12 cellular contexts compared by ENCODE assay signal in the genomic region with DNA sequence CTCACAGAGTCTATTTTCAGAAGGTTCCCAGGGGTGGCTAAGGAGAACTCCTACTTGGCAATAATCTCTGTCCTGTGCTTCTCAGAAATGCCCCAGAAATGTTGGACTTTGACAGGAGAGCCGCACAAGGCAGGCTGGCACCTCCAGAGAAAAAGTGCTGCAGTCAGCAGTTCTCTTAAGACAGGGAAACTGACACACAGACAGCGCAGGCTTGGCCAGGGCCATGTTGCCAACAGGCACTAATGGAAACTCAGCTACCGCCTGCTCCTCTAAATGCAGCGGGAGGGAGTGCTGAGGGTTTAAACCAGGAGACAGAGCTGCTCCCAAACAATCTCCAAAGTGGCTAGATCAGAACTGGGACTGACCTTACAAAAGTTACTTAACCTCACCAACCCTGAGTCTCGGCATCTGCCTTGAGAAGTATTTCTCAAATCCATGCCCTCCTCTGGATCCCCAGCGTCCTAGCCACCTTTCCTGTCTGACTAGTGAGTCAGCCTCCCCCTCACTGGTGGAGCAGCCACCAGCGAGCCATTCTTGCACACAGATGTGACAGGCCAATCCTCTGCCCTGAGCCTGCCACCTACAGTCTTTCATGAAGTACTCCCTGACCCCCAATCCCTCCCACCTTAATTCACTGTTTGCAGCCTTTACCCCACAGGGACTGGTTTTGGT.
DNase-seq lines count a peak whose midpoint lies in the region; ATAC-seq and TF ChIP-seq lines count a peak whose summit lies in the region.
"Had no signal": no experiment of that assay in that cellular context is flagged by ENCODE, and none has a peak within 500 bp of the region (broad histone marks: within the 10 kb centered on the region; RNA-seq: fewer than 3 reads in every experiment).

No MANE protein-coding gene starts in this region.

- CTCF ChIA-PET in mammary epithelial cell (lab: Charles Lee; ENCODE audit: low non-redundant PET): no interaction called here

- H3K18ac ChIP-seq in mesendoderm (ENCODE audit: low read length): no peak overlapping the region

- H3K79me2 ChIP-seq in mammary epithelial cell (ENCODE audit: insufficient read depth, low read length) (no peaks in the 10 kb centered on the region), mesendoderm (ENCODE audit: control insufficient read depth, insufficient read depth, low read length) (no peaks in the 10 kb centered on the region)

- intact Hi-C loops in mammary epithelial cell (cut with micrococcal nuclease): no loop called here

- BruUV-seq in mammary epithelial cell (replicated peaks; lab: Mats Ljungman, UMichigan): no TSS peak

- H2AFZ ChIP-seq in mammary epithelial cell (ENCODE audit: low read depth, low read length): peak overlapping the region; percentile 40

- in situ Hi-C loops in mammary epithelial cell (cut with MboI; ENCODE audit: low sequenced_read_pairs in 2 of 2): no loop called here

- peaks cover 25% of the 10 kb centered on the region for H3K4me1 ChIP-seq in mammary epithelial cell (ENCODE audit: insufficient read depth, low read length)
- no peaks in the 10 kb centered on the region for H3K4me1 ChIP-seq in mesendoderm (ENCODE audit: control insufficient read depth, low read depth, low read length)
- H3K4me1 ChIP-seq: vagina had no signal

- H4K8ac ChIP-seq in mesendoderm (ENCODE audit: low read depth, low read length): no peak overlapping the region

- H3K36me3 ChIP-seq in mammary epithelial cell (ENCODE audit: insufficient read depth, low read length) (no peaks in the 10 kb centered on the region), mesendoderm (ENCODE audit: control insufficient read depth, insufficient read depth, low read length) (peaks cover 3% of the 10 kb centered on the region)

- no peak overlapping the region for H2BK15ac ChIP-seq in mesendoderm (replicated peaks; ENCODE audit: low read depth)

- H3K4me3 ChIP-seq in AG10803 (ENCODE audit: low read length) (no peak overlapping the region), mammary epithelial cell (replicated peaks in 1 of 3; ENCODE audit: insufficient read depth in 1 of 3, low read depth in 2 of 3, low read length in 3 of 3) (no peak overlapping the region), mesendoderm (ENCODE audit: low read length) (no peak overlapping the region)
- H3K4me3 ChIP-seq: vagina had no signal

- H3K9me3 ChIP-seq in mammary epithelial cell (replicated peaks; ENCODE audit: insufficient read depth, low read length): no peaks in the 10 kb centered on the region
- H3K9me3 ChIP-seq: vagina had no signal

- no peaks in the 10 kb centered on the region for H3K79me1 ChIP-seq in mesendoderm (ENCODE audit: low read length)

- H3K27ac ChIP-seq in mammary epithelial cell (ENCODE audit: insufficient read depth, low read depth, low read length) (peak overlapping the region; percentile 51), mesendoderm (ENCODE audit: low read depth, low read length) (no peak overlapping the region)
- H3K27ac ChIP-seq: vagina had no signal

- no peak overlapping the region for H3K56ac ChIP-seq in mesendoderm (ENCODE audit: low read length)

- no peak overlapping the region for H2BK5ac ChIP-seq in mesendoderm (ENCODE audit: low read length)

- H2BK120ac ChIP-seq in mesendoderm (ENCODE audit: low read depth, low read length): no peak overlapping the region

- H4K5ac ChIP-seq in mesendoderm (ENCODE audit: low read length): no peak overlapping the region

- H2AK5ac ChIP-seq in mesendoderm (ENCODE audit: low read length): no peak overlapping the region

- DNase-seq in AG10803 (ENCODE audit: low read depth): peak; percentile 56
- peak; percentile 47 for DNase-seq in LHCN-M2 (ENCODE audit: low read depth)
- DNase-seq in mammary epithelial cell: peak; percentile 47
- DNase-seq in mesenteric fat pad (ENCODE audit: low spot score): peak; percentile 79
- no peak for DNase-seq in Kasumi-1 (lab: John Stamatoyannopoulos, UW)
- DNase-seq in omental fat pad (ENCODE audit: low spot score): no peak
- no peak for DNase-seq in NCI-H510A (lab: John Stamatoyannopoulos, UW)
- DNase-seq in mesendoderm: no peak
- DNase-seq: DMS 273 treated with DMSO at 0.1 percent for 48 hours, left ventricle myocardium superior, NCI-H1694 had no signal

- dilution Hi-C loops in mammary epithelial cell (cut with HindIII; ENCODE audit: low sequenced_read_pairs): no loop called here

- ATAC-seq in omental fat pad (ENCODE audit: low FRiP score): no peak
- ATAC-seq: left ventricle myocardium superior had no signal

- no peaks in the 10 kb centered on the region for H4K20me1 ChIP-seq in mammary epithelial cell (ENCODE audit: insufficient read depth, low read length)

- no peak overlapping the region for H3K23ac ChIP-seq in mesendoderm (ENCODE audit: low read length)

- H3K9ac ChIP-seq in mammary epithelial cell (ENCODE audit: insufficient read depth, low read length) (no peak overlapping the region), mesendoderm (ENCODE audit: low read length) (no peak overlapping the region)

- H3K4me2 ChIP-seq in mammary epithelial cell (ENCODE audit: insufficient read depth, low read depth, low read length) (peak overlapping the region; percentile 64), mesendoderm (ENCODE audit: low read length) (no peak overlapping the region)

- 60% methylated on average over 7 of the region's 7 CpGs for WGBS in mammary epithelial cell (ENCODE audit: low coverage, missing lambda C conversion rate)
- no CpG with 5 or more reads among the region's 7 CpGs for WGBS in mesendoderm (ENCODE audit: extremely low coverage, insufficient coverage, low lambda C conversion rate)

- TF ChIP-seq CTCF in AG10803 (conservative IDR thresholded peaks at IDR 0.05; ENCODE audit: low read length) (no peak), mammary epithelial cell (conservative IDR thresholded peaks at IDR 0.05 in 1 of 2, IDR thresholded peaks at IDR 0.05 in 1 of 2; ENCODE audit: extremely low read depth in 1 of 2, insufficient read depth in 1 of 2, low read depth in 1 of 2, low read length in 2 of 2) (no peak), omental fat pad (IDR thresholded peaks at IDR 0.05) (no peak)

- H3K27me3 ChIP-seq in mammary epithelial cell (ENCODE audit: insufficient read depth, low read length) (no peaks in the 10 kb centered on the region), mesendoderm (ENCODE audit: insufficient read depth, low read length, poor library complexity) (no peaks in the 10 kb centered on the region)
- H3K27me3 ChIP-seq: vagina had no signal

- H3K4ac ChIP-seq in mesendoderm (ENCODE audit: low read depth, low read length): no peak overlapping the region

Comparison
In these comparisons a context has a peak if more than half of its experiments do, and no peak if none do; other contexts are left out.
1. DNase-seq: peak in AG10803 (single experiment), LHCN-M2 (single experiment), mammary epithelial cell (single experiment) and mesenteric fat pad (single experiment); none in Kasumi-1 (0 of 2), omental fat pad (single experiment), NCI-H510A (single experiment) and mesendoderm (single experiment).